6 cellular contexts compared by ENCODE assay signal in genomic region chr19:55635334-55635717, GRCh38. TPM values are rescaled to one million over a fixed set of nuclear protein-coding genes. Genes with fewer than 3 reads are reported as not detected.
DNase-seq lines count a peak whose midpoint lies in the region; ATAC-seq and TF ChIP-seq lines count a peak whose summit lies in the region.

No MANE protein-coding gene starts in this region.

- peaks cover 49% of the 10 kb centered on the region for H3K4me1 Mint-ChIP-seq in activated CD4-positive, alpha-beta T cell treated with anti-CD3 and anti-CD28 coated beads, Interleukin-2, amount 10 ng/mL, durations not matched to agents 24 days and 14 days

- H3K9me3 ChIP-seq in heart right ventricle (no peaks in the 10 kb centered on the region), thyroid gland (no peaks in the 10 kb centered on the region)

- H3K27me3 Mint-ChIP-seq in activated CD4-positive, alpha-beta T cell treated with anti-CD3 and anti-CD28 coated beads, Interleukin-2, amount 10 ng/mL, durations not matched to agents 24 days and 14 days: peaks cover 3% of the 10 kb centered on the region

- TF ChIP-seq CTCF in heart right ventricle (IDR thresholded peaks at IDR 0.05) (no peak), thyroid gland (IDR thresholded peaks at IDR 0.05) (no peak)

- no peak for TF ChIP-seq POLR2A in thyroid gland (IDR thresholded peaks at IDR 0.05)

- peaks cover 13 to 63% (median 47%) of the 10 kb centered on the region in 9 donors for H3K4me1 ChIP-seq in heart right ventricle
- H3K4me1 ChIP-seq in thyroid gland: peaks cover 22 to 32% of the 10 kb centered on the region in 2 donors

- H3K27ac ChIP-seq in heart right ventricle (peak overlapping the region; percentile 53 to 99 (median 97)), thyroid gland (peak overlapping the region; percentile 95 to 98 (median 96))

- H3K9me3 Mint-ChIP-seq in activated CD4-positive, alpha-beta T cell treated with anti-CD3 and anti-CD28 coated beads, Interleukin-2, amount 10 ng/mL, durations not matched to agents 24 days and 14 days: peaks cover 3% of the 10 kb centered on the region

- H3K4me3 Mint-ChIP-seq in activated CD4-positive, alpha-beta T cell treated with anti-CD3 and anti-CD28 coated beads, Interleukin-2, amount 10 ng/mL, durations not matched to agents 24 days and 14 days: peak overlapping the region; percentile 100

- DNase-seq in activated CD4-positive, alpha-beta T cell treated with anti-CD3 and anti-CD28 coated beads, Interleukin-2, amount 10 ng/mL, durations not matched to agents 24 days and 14 days: peak; percentile 65
- DNase-seq in activated CD4-positive, alpha-beta T cell treated with anti-CD3 and anti-CD28 coated beads, Interleukin-2, amount 50 U/mL, for 48 hours: no peak
- no peak for DNase-seq in heart right ventricle
- no peak for DNase-seq in thyroid gland
- no peak for DNase-seq in head of caudate nucleus

- intact Hi-C loops in activated CD4-positive, alpha-beta T cell treated with anti-CD3 and anti-CD28 coated beads, Interleukin-2, amount 10 ng/mL, durations not matched to agents 24 days and 14 days (cut with micrococcal nuclease): loop anchor here (1.0 to 2.0 kb wide), 2 partner anchors 8 to 39 kb away; partner anchors contain the start of genes EPN1 and ZNF581
- intact Hi-C loops in heart right ventricle (cut with DNase I) (loop anchor here in 3 of 10 donors (1.0 to 10.0 kb wide), 3 partner anchors 18 to 491 kb away; partner anchors contain the start of gene TNNT1 (in 1 of the 3)), thyroid gland (cut with DNase I) (no loop called here), head of caudate nucleus (cut with DNase I) (no loop called here)

- WGBS in heart right ventricle, 2 donors: 7 to 8% methylated on average over 9 of the region's 9 CpGs
- 3 to 4% methylated on average over 9 of the region's 9 CpGs for WGBS in thyroid gland, 2 donors

- peak in 3 of 8 donors; percentile 2 to 13 (median 4) for ATAC-seq in heart right ventricle
- ATAC-seq in GM21515 (IDR thresholded peaks at IDR 0.05; ENCODE audit: unreplicated experiment): no peak

- peaks cover 0 to 8% (median 0%) of the 10 kb centered on the region in 9 donors for H3K36me3 ChIP-seq in heart right ventricle
- no peaks in the 10 kb centered on the region for H3K36me3 ChIP-seq in thyroid gland

- peak overlapping the region; percentile 57 to 100 (median 93) for H3K4me3 ChIP-seq in heart right ventricle
- H3K4me3 ChIP-seq in thyroid gland (replicated peaks in 1 of 3): peak overlapping the region; percentile 96 to 98 (median 98)

- H3K27ac Mint-ChIP-seq in activated CD4-positive, alpha-beta T cell treated with anti-CD3 and anti-CD28 coated beads, Interleukin-2, amount 10 ng/mL, durations not matched to agents 24 days and 14 days: peak overlapping the region; percentile 100

- H3K36me3 Mint-ChIP-seq in activated CD4-positive, alpha-beta T cell treated with anti-CD3 and anti-CD28 coated beads, Interleukin-2, amount 10 ng/mL, durations not matched to agents 24 days and 14 days (ENCODE audit: low read depth): peaks cover 33% of the 10 kb centered on the region

- H3K27me3 ChIP-seq in heart right ventricle: no peaks in the 10 kb centered on the region
- no peaks in the 10 kb centered on the region for H3K27me3 ChIP-seq in thyroid gland

RNA-seq across cellular contexts. Expression of gene ZNF580, which starts 5.5 kb away (rescaled TPM):
- total RNA-seq in activated CD4-positive, alpha-beta T cell treated with anti-CD3 and anti-CD28 coated beads, Interleukin-2, amount 10 ng/mL, durations not matched to agents 24 days and 14 days: 38.3 and 39.1 TPM in 2 replicates
- total RNA-seq in heart right ventricle: 10 to 100 TPM; 16.6 to 24.9 (median 21.1) TPM
- polyA plus RNA-seq in heart right ventricle: 10 to 100 TPM; 16.5 to 29.9 TPM
- 10 to 100 TPM; 29.9 to 61.1 (median 44.8) TPM for total RNA-seq in thyroid gland

RNA-seq across cellular contexts. Expression of gene ZNF581, which starts 8.1 kb away (rescaled TPM):
- 32.7 and 33.0 TPM in 2 replicates for total RNA-seq in activated CD4-positive, alpha-beta T cell treated with anti-CD3 and anti-CD28 coated beads, Interleukin-2, amount 10 ng/mL, durations not matched to agents 24 days and 14 days
- total RNA-seq in heart right ventricle (10 to 100 TPM in 1 of 10 donors, 1 to 10 TPM in 9; 4.0 to 15.6 (median 6.5) TPM), thyroid gland (10 to 100 TPM; 11.1 to 23.9 (median 15.8) TPM)
- 10 to 100 TPM in 1 of 2 donors, 1 to 10 TPM in 1; 5.6 to 10.8 TPM for polyA plus RNA-seq in heart right ventricle

RNA-seq across cellular contexts. Expression of gene ZNF784, which starts 11.0 kb away (rescaled TPM):
- 3.6 and 3.7 TPM in 2 replicates for total RNA-seq in activated CD4-positive, alpha-beta T cell treated with anti-CD3 and anti-CD28 coated beads, Interleukin-2, amount 10 ng/mL, durations not matched to agents 24 days and 14 days
- 10 to 100 TPM in 8 of 10 donors, 1 to 10 TPM in 2; 8.9 to 16.4 (median 12.2) TPM for total RNA-seq in heart right ventricle
- polyA plus RNA-seq in heart right ventricle: 1 to 10 TPM; 6.4 to 9.9 TPM
- total RNA-seq in thyroid gland: 10 to 100 TPM in 1 of 4 donors, 1 to 10 TPM in 3; 5.1 to 10.0 (median 8.7) TPM

RNA-seq across cellular contexts. Expression of gene CCDC106, which starts 12.7 kb away (rescaled TPM):
- total RNA-seq in activated CD4-positive, alpha-beta T cell treated with anti-CD3 and anti-CD28 coated beads, Interleukin-2, amount 10 ng/mL, durations not matched to agents 24 days and 14 days: 8.0 and 9.0 TPM in 2 replicates
- total RNA-seq in heart right ventricle (10 to 100 TPM; 12.1 to 20.0 (median 13.3) TPM), thyroid gland (10 to 100 TPM; 11.2 to 23.2 (median 20.7) TPM)
- polyA plus RNA-seq in heart right ventricle: 10 to 100 TPM; 15.3 to 29.6 TPM

RNA-seq across cellular contexts. Expression of gene U2AF2, which starts 19.5 kb away (rescaled TPM):
- total RNA-seq in activated CD4-positive, alpha-beta T cell treated with anti-CD3 and anti-CD28 coated beads, Interleukin-2, amount 10 ng/mL, durations not matched to agents 24 days and 14 days: 390 and 394 TPM in 2 replicates
- total RNA-seq in heart right ventricle (100 to 1,000 TPM in 1 of 10 donors, 10 to 100 TPM in 9; 64.1 to 100 (median 72.9) TPM), thyroid gland (100 to 1,000 TPM in 1 of 4 donors, 10 to 100 TPM in 3; 68.4 to 115 (median 85.7) TPM)
- 10 to 100 TPM; 75.5 to 90.2 TPM for polyA plus RNA-seq in heart right ventricle
